ENCODE assay signal across 16 cellular contexts in the genomic region with DNA sequence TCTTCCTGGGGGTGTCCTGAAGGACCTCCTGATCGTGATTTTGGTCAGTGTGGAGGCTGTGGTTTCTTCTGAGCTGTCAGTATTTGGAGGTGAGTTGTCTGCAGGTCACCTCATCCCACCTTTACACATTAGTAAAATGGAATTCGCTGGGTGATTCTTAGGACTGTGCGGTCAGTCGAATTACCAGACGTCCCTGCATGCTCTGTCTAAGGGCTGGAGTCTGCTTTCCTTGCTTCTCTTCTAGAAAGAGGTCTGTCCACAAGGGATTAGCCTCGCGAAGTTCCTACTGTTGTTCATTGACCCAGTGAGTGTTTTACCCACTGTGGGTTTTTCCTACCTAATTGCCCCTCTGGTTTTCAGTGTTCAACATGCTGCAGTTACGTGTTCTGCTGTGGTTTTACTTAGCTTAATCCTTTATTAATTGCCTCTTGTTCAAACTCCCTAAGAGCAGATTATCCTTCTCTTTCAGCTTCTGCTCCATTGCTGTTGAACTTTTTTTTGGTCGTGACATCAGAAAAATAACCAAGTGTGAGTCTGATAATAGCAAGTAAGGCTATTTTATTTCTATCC.
"Had no signal": no experiment of that assay in that cellular context is flagged by ENCODE, and none has a peak within 500 bp of the region (broad histone marks: within the 10 kb centered on the region; RNA-seq: fewer than 3 reads in every experiment).

No MANE protein-coding gene starts in this region.

- H3K4me3 ChIP-seq: ascending aorta, cardiac muscle cell, heart right ventricle, skin epidermis, tibial nerve had no signal

- H3K9me3 Mint-ChIP-seq: activated CD4-positive, alpha-beta memory T cell treated with anti-CD3 and anti-CD28 coated beads, Interleukin-2, amount 10 ng/mL, durations not matched to agents 7 days and 5 days had no signal

- H3K4me3 Mint-ChIP-seq: activated CD4-positive, alpha-beta memory T cell treated with anti-CD3 and anti-CD28 coated beads, Interleukin-2, amount 10 ng/mL, durations not matched to agents 7 days and 5 days had no signal

- H3K27ac ChIP-seq: ascending aorta, cardiac muscle cell, parathyroid adenoma, tibial nerve had no signal

- H3K27me3 ChIP-seq: ascending aorta, cardiac muscle cell, heart right ventricle, tibial nerve had no signal

- DNase-seq: activated CD4-positive, alpha-beta memory T cell treated with anti-CD3 and anti-CD28 coated beads, Interleukin-2, amount 10 ng/mL, durations not matched to agents 7 days and 5 days; activated naive CD4-positive, alpha-beta T cell; foreskin melanocyte; left ventricle myocardium superior; stimulated activated CD4-positive, alpha-beta T cell treated with anti-CD3 and anti-CD28 coated beads, Interleukin-4, amount 100 ng/mL, for 4 hours; T-helper 2 cell had no signal

- H3K27ac Mint-ChIP-seq: activated CD4-positive, alpha-beta memory T cell treated with anti-CD3 and anti-CD28 coated beads, Interleukin-2, amount 10 ng/mL, durations not matched to agents 7 days and 5 days had no signal

- FAIRE-seq: colon, endothelial cell of umbilical vein, islet of Langerhans had no signal

- ATAC-seq: activated CD4-positive, CD25-positive, alpha-beta regulatory T cell treated with anti-CD3 and anti-CD28 coated beads, Interleukin-2, amount 50 U/mL, for 24 hours had no signal

- H3K4me1 Mint-ChIP-seq: activated CD4-positive, alpha-beta memory T cell treated with anti-CD3 and anti-CD28 coated beads, Interleukin-2, amount 10 ng/mL, durations not matched to agents 7 days and 5 days had no signal
